ENCODE assay signal across 9 cellular contexts in genomic region chr17:44108440-44109311, GRCh38. TPM values are rescaled to one million over a fixed set of nuclear protein-coding genes. Genes with fewer than 3 reads are reported as not detected.
A peak's percentile ranks its signal among the peaks of the same experiment; 100 is the strongest.
DNase-seq lines count a peak whose midpoint lies in the region; ATAC-seq and TF ChIP-seq lines count a peak whose summit lies in the region.
"Had no signal": no experiment of that assay in that cellular context is flagged by ENCODE, and none has a peak within 500 bp of the region (broad histone marks: within the 10 kb centered on the region; RNA-seq: fewer than 3 reads in every experiment).

No MANE protein-coding gene starts in this region.

- intact Hi-C loops in PC-3 (cut with micrococcal nuclease) = no loop called here

- DNase-seq in BJ (ENCODE audit: low read depth) = peak; percentile 93
- DNase-seq in Peyer's patch = peak in 2 of 3 donors; percentile 45 to 77
- DNase-seq in fibroblast of pulmonary artery (ENCODE audit: low read depth) = peak; percentile 93
- peak; percentile 98 for DNase-seq in osteoblast (ENCODE audit: insufficient read length, low spot score, missing footprints)
- DNase-seq in NCI-H2029 (lab: John Stamatoyannopoulos, UW) = no peak
- DNase-seq in NK-92 (lab: John Stamatoyannopoulos, UW; ENCODE audit: unreplicated experiment) = no peak
- no peak for DNase-seq in activated naive CD4-positive, alpha-beta T cell treated with anti-CD3 and anti-CD28 coated beads, Interleukin-2, amount 50 U/mL, for 16 hours
- no peak for DNase-seq in PC-3
- DNase-seq: KBM-7 had no signal

- H3K4me3 ChIP-seq in BJ (ENCODE audit: low read depth, low read length) = peak overlapping the region; percentile 54
- no peak overlapping the region for H3K4me3 ChIP-seq in Peyer's patch
- H3K4me3 ChIP-seq in fibroblast of pulmonary artery (replicated peaks; ENCODE audit: low read depth, low read length) = no peak overlapping the region
- peak overlapping the region; percentile 71 for H3K4me3 ChIP-seq in osteoblast (ENCODE audit: insufficient read depth, low read length)
- H3K4me3 ChIP-seq in PC-3 (ENCODE audit: low read length) = no peak overlapping the region

- H3K9me2 ChIP-seq in PC-3 (replicated peaks; ENCODE audit: low read length) = no peaks in the 10 kb centered on the region

- H3K4me1 ChIP-seq in Peyer's patch = peaks cover 9 to 46% (median 21%) of the 10 kb centered on the region in 4 donors
- H3K4me1 ChIP-seq in osteoblast (ENCODE audit: insufficient read depth, low read length) = peaks cover 39% of the 10 kb centered on the region
- H3K4me1 ChIP-seq in PC-3 (ENCODE audit: insufficient read depth, low read length) = peaks cover 20% of the 10 kb centered on the region

- no peak for TF ChIP-seq CTCF in BJ (IDR thresholded peaks at IDR 0.05; ENCODE audit: insufficient read depth, low read depth, low read length)
- TF ChIP-seq CTCF in Peyer's patch (IDR thresholded peaks at IDR 0.05) = no peak
- no peak for TF ChIP-seq CTCF in fibroblast of pulmonary artery (IDR thresholded peaks at IDR 0.05; ENCODE audit: low read length, missing control alignments)
- TF ChIP-seq CTCF in osteoblast (IDR thresholded peaks at IDR 0.05; ENCODE audit: extremely low read depth, low read depth, low read length) = no peak
- TF ChIP-seq CTCF in PC-3 (conservative IDR thresholded peaks at IDR 0.05; ENCODE audit: low read depth, low read length) = no peak

- H3K9me3 ChIP-seq in Peyer's patch (no peaks in the 10 kb centered on the region), osteoblast (ENCODE audit: low read depth, low read length) (no peaks in the 10 kb centered on the region), PC-3 (ENCODE audit: low read length) (no peaks in the 10 kb centered on the region)

- CTCF ChIA-PET in BJ (lab: Yijun Ruan, JAX) = interaction anchor here (1.0 to 1.6 kb wide), 5 partner anchors 9 to 164 kb away, joined by 3 to 5 read pairs (median 4); no protein-coding TSS in a partner anchor
- CTCF ChIA-PET in PC-3 (lab: Charles Lee) = no interaction called here

- no peak for TF ChIP-seq POLR2A in Peyer's patch (IDR thresholded peaks at IDR 0.05)

- no peak for ATAC-seq in PC-3

- H3K79me2 ChIP-seq in osteoblast (ENCODE audit: insufficient read depth, low read length) (peaks cover 62% of the 10 kb centered on the region), PC-3 (ENCODE audit: low read length) (no peaks in the 10 kb centered on the region)

- POLR2A ChIA-PET in BJ (lab: Charles Lee) = interaction anchor here (0.6 kb wide), 1 partner anchor 15 kb away, joined by 3 read pairs; no protein-coding TSS in a partner anchor
- POLR2A ChIA-PET in PC-3 (lab: Charles Lee; ENCODE audit: unreplicated experiment) = no interaction called here

- H3K9ac ChIP-seq in PC-3 (ENCODE audit: low read length) = no peak overlapping the region

- H4K20me1 ChIP-seq in osteoblast (ENCODE audit: insufficient read depth, low read length) (peaks cover 28% of the 10 kb centered on the region), PC-3 (ENCODE audit: low read length) (no peaks in the 10 kb centered on the region)

- no peaks in the 10 kb centered on the region for H3F3A ChIP-seq in PC-3 (ENCODE audit: low read length, unreplicated experiment)

- H3K36me3 ChIP-seq in BJ (ENCODE audit: control insufficient read depth, insufficient read depth, low read length) = peaks cover 12% of the 10 kb centered on the region
- H3K36me3 ChIP-seq in Peyer's patch = peaks cover 0 to 14% (median 0%) of the 10 kb centered on the region in 3 donors
- H3K36me3 ChIP-seq in osteoblast (ENCODE audit: insufficient read depth, low read length) = no peaks in the 10 kb centered on the region
- H3K36me3 ChIP-seq in PC-3 (ENCODE audit: low read depth, low read length) = no peaks in the 10 kb centered on the region

- BruUV-seq in PC-3 (replicated peaks; lab: Mats Ljungman, UMichigan) = no TSS peak

- H3K27me3 ChIP-seq in BJ (ENCODE audit: control insufficient read depth, insufficient read depth, low read length) = no peaks in the 10 kb centered on the region
- H3K27me3 ChIP-seq in Peyer's patch = no peaks in the 10 kb centered on the region
- no peaks in the 10 kb centered on the region for H3K27me3 ChIP-seq in osteoblast (ENCODE audit: insufficient read depth, low read length)
- H3K27me3 ChIP-seq in PC-3 (ENCODE audit: low read length) = no peaks in the 10 kb centered on the region

- H2AFZ ChIP-seq in osteoblast (ENCODE audit: low read length) (no peak overlapping the region), PC-3 (ENCODE audit: low read length) (no peak overlapping the region)

- H3K4me2 ChIP-seq in osteoblast (ENCODE audit: insufficient read depth, low read length) (peak overlapping the region; percentile 87), PC-3 (ENCODE audit: low read length) (no peak overlapping the region)

- peak overlapping the region; percentile 41 to 86 (median 69) for H3K27ac ChIP-seq in Peyer's patch
- peak overlapping the region; percentile 95 for H3K27ac ChIP-seq in osteoblast (ENCODE audit: low read depth, low read length)
- no peak overlapping the region for H3K27ac ChIP-seq in PC-3 (ENCODE audit: low read length)

RNA-seq across cellular contexts. Expression of gene HDAC5, which starts 14.8 kb away (rescaled TPM):
- 46.4 and 102 TPM in 2 replicates for polyA plus RNA-seq in BJ (2011; rRNA removed)
- 128 and 173 TPM in 2 replicates for polyA minus RNA-seq in BJ (2011; rRNA and poly(A)+ RNA removed)
- 10 to 100 TPM; 42.4 to 71.0 (median 48.4) TPM for total RNA-seq in Peyer's patch
- 69.2 and 85.4 TPM in 2 replicates for total RNA-seq in osteoblast
- total RNA-seq in PC-3 (2014; rRNA removed) = 39.1 and 47.1 TPM in 2 replicates

RNA-seq across cellular contexts. Expression of gene HROB, which starts 33.1 kb away (rescaled TPM):
- 2.1 and 3.4 TPM in 2 replicates for polyA plus RNA-seq in BJ (2011; rRNA removed)
- polyA minus RNA-seq in BJ (2011; rRNA and poly(A)+ RNA removed) = 6.8 and 7.0 TPM in 2 replicates
- 1 to 10 TPM in 3 of 4 donors, under 1 TPM in 1; 0.53 to 5.8 (median 1.6) TPM for total RNA-seq in Peyer's patch
- 1.8 TPM in 2 replicates for total RNA-seq in osteoblast
- 13.5 and 14.3 TPM in 2 replicates for total RNA-seq in PC-3 (2014; rRNA removed)

RNA-seq across cellular contexts. Expression of gene G6PC3, which starts 38.1 kb away (rescaled TPM):
- polyA plus RNA-seq in BJ (2011; rRNA removed) = 115 and 151 TPM in 2 replicates
- polyA minus RNA-seq in BJ (2011; rRNA and poly(A)+ RNA removed) = 75.4 and 110 TPM in 2 replicates
- total RNA-seq in Peyer's patch = 10 to 100 TPM in 3 of 4 donors, 1 to 10 TPM in 1; 8.3 to 48.9 (median 33.8) TPM
- total RNA-seq in osteoblast = 19.7 and 23.5 TPM in 2 replicates
- total RNA-seq in PC-3 (2014; rRNA removed) = 60.1 and 69.5 TPM in 2 replicates

RNA-seq across cellular contexts. Expression of gene LSM12, which starts 42.2 kb away (rescaled TPM):
- 36.3 and 51.7 TPM in 2 replicates for polyA plus RNA-seq in BJ (2011; rRNA removed)
- polyA minus RNA-seq in BJ (2011; rRNA and poly(A)+ RNA removed) = 46.3 and 68.5 TPM in 2 replicates
- total RNA-seq in Peyer's patch (10 to 100 TPM; 10.7 to 28.4 (median 26.1) TPM), osteoblast (59.0 and 65.4 TPM in 2 replicates), PC-3 (2014; rRNA removed) (118 and 123 TPM in 2 replicates)

Comparison
In these comparisons a context has a peak if more than half of its experiments do, and no peak if none do; other contexts are left out.
1. DNase-seq: peak in BJ (single experiment), Peyer's patch (2 of 3), fibroblast of pulmonary artery (single experiment) and osteoblast (single experiment); none in NCI-H2029 (single experiment), NK-92 (single experiment), activated naive CD4-positive, alpha-beta T cell treated with anti-CD3 and anti-CD28 coated beads, Interleukin-2, amount 50 U/mL, for 16 hours (single experiment) and PC-3 (single experiment).
2. H3K4me3 ChIP-seq: peak in BJ (single experiment) and osteoblast (single experiment); none in Peyer's patch (0 of 4), fibroblast of pulmonary artery (single experiment) and PC-3 (single experiment).